In genomic region chr21:14533555-14534400, GRCh38 we compare ENCODE assay signal across 8 cellular contexts. TPM values are rescaled to one million over a fixed set of nuclear protein-coding genes. Genes with fewer than 3 reads are reported as not detected.
A peak's percentile ranks its signal among the peaks of the same experiment; 100 is the strongest.
DNase-seq lines count a peak whose midpoint lies in the region; ATAC-seq and TF ChIP-seq lines count a peak whose summit lies in the region.

No MANE protein-coding gene starts in this region.

- H3K36me3 Mint-ChIP-seq in T-helper 17 cell (ENCODE audit: low read depth): peaks cover 4% of the 10 kb centered on the region

- TF ChIP-seq CTCF in lung (IDR thresholded peaks at IDR 0.05; ENCODE audit: control extremely low read depth, extremely low read depth): no peak

- no peaks in the 10 kb centered on the region for H3K27me3 Mint-ChIP-seq in T-helper 17 cell

- peak overlapping the region; percentile 92 for H3K4me3 Mint-ChIP-seq in T-helper 17 cell

- no peak overlapping the region for H3K27ac ChIP-seq in lung (ENCODE audit: low read depth in 1 of 2, low read length in 1 of 2)

- H3K27ac Mint-ChIP-seq in T-helper 17 cell: peak overlapping the region; percentile 99

- H3K4me1 Mint-ChIP-seq in T-helper 17 cell: peaks cover 35% of the 10 kb centered on the region

- no peak overlapping the region for H3K4me3 ChIP-seq in lung

- H3K36me3 ChIP-seq in lung (ENCODE audit: control insufficient read depth in 2 of 2, insufficient read depth in 2 of 2, low read length in 2 of 2): no peaks in the 10 kb centered on the region

- intact Hi-C loops in left cardiac atrium (cut with DNase I): no loop called here
- intact Hi-C loops in Right ventricle myocardium superior (cut with DNase I): no loop called here
- intact Hi-C loops in left colon (cut with DNase I, micrococcal nuclease): no loop called here

- 75% methylated on average over 5 of the region's 5 CpGs for WGBS in lung, 2 donors

- H3K9me3 ChIP-seq in T-helper 17 cell (ENCODE audit: control insufficient read depth, low read length, poor library complexity, severe bottlenecking): no peaks in the 10 kb centered on the region
- peaks cover 0 to 2% of the 10 kb centered on the region in 2 donors for H3K9me3 ChIP-seq in lung (ENCODE audit: control insufficient read depth in 2 of 2, insufficient read depth in 1 of 2, low read length in 1 of 2)

- ATAC-seq in left cardiac atrium (peak; percentile 22 to 55), Right ventricle myocardium superior (ENCODE audit: poor library complexity) (no peak), HG03025 (IDR thresholded peaks at IDR 0.05; ENCODE audit: low FRiP score, unreplicated experiment) (peak; percentile 66), T-helper 17 cell (peak; percentile 86), lung (ENCODE audit: insufficient read depth, low FRiP score) (peak; percentile 41), left colon (no peak)

- no peaks in the 10 kb centered on the region for H3K4me1 ChIP-seq in lung (ENCODE audit: control insufficient read depth in 2 of 2, insufficient read depth in 2 of 2, low read length in 2 of 2)

- H3K27me3 ChIP-seq in lung (ENCODE audit: control insufficient read depth, insufficient read depth): no peaks in the 10 kb centered on the region

- DNase-seq in left cardiac atrium (no peak), Right ventricle myocardium superior (no peak), T-helper 17 cell (peak in 1 of 3 donors; percentile 22), lung (ENCODE audit: low spot score) (no peak), NCI-H748 (lab: John Stamatoyannopoulos, UW; ENCODE audit: unreplicated experiment) (no peak), DMS 273 treated with DMSO at 0.1 percent for 48 hours (lab: John Stamatoyannopoulos, UW) (no peak), left colon (no peak)

RNA-seq across cellular contexts. Expression of gene SAMSN1, which starts 12.3 kb away (rescaled TPM):
- 1 to 10 TPM; 3.8 to 4.8 TPM for total RNA-seq in left cardiac atrium
- total RNA-seq in Right ventricle myocardium superior: 1.3 TPM
- total RNA-seq in T-helper 17 cell: 10 to 100 TPM; 33.7 to 64.9 TPM
- total RNA-seq in lung: 10 to 100 TPM; 12.1 to 20.1 TPM
- 100 to 1,000 TPM in 1 of 2 donors, 1 to 10 TPM in 1; 6.4 to 184 TPM for polyA plus RNA-seq in lung
- total RNA-seq in left colon: 1 to 10 TPM; 2.8 to 4.2 TPM

Comparison
In these comparisons a context has a peak if more than half of its experiments do, and no peak if none do; other contexts are left out.
1. ATAC-seq: peak in left cardiac atrium (2 of 2), HG03025 (single experiment), T-helper 17 cell (single experiment) and lung (single experiment); none in Right ventricle myocardium superior (single experiment) and left colon (single experiment).